Comparison of ENCODE assay signal across 4 cellular contexts in the genomic region with DNA sequence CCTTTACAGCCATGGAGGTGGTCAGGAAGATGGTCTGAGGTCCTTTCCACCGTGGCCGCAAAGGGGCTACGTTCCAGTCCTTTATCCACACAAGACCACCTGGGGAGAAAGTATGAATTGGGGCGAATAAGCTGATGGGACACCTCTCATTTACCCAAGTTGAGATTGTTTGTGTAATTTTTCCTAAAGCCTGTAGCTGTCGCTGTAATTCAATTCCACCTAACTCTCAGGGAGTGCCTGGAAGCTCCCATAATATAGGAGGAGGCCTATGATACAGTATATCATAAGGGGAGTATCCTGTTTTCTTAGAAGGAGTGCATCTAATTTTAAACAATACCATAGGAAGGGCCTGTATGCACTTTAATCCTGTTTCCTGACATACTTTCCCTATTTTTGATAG. TPM values are rescaled to one million over a fixed set of nuclear protein-coding genes. Genes with fewer than 3 reads are reported as not detected.
"Had no signal": no experiment of that assay in that cellular context is flagged by ENCODE, and none has a peak within 500 bp of the region (broad histone marks: within the 10 kb centered on the region; RNA-seq: fewer than 3 reads in every experiment).

No MANE protein-coding gene starts in this region.

RNA-seq across cellular contexts. Expression of gene IL9R, which starts 25.8 kb away (rescaled TPM):
- total RNA-seq: bronchial epithelial cell, glomerular endothelial cell, left cardiac atrium, skeletal muscle tissue had no signal
